ENCODE assay signal across 8 cellular contexts in the genomic region with DNA sequence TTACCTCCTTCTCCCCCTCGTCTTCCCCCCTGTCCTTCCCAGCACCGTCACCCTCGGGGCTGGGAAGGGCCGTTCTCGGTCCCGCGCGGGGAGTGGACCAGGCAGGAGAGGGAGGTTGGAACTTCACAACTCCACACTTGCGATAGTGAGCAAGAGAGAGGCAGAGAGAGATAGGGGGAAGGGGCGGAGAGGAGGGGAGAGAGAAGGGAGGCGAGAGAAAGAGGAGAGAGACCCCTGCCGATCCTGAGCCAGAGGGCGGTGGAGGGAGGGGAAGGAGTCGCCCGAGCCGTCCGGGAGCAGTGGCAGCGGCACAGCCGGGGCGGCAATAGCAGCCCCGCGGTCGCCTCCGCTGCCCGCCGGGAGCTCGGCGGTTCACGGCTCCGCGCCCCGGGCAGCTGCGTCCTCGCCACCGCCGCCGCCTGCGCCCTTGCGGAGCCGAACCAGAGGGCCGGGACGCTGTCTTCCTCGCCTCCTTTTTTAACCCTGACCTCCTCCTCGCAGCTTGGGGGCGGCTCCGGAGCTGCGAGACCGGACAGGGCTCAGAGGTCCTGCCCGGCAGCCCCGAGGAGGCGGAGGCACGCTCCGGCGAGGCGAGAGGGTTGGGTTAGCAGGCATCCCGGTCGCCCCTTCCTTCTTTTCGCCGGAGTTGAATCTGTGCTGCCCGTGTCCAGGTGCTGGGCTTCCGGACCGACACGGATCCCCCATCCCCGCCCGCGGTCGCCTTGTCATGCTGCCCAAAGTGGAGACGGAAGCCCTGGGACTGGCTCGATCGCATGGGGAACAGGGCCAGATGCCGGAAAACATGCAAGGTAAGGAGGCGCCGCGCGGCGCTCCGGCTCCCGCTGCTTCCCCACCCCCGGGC. TPM values are rescaled to one million over a fixed set of nuclear protein-coding genes. Genes with fewer than 3 reads are reported as not detected.
A peak's percentile ranks its signal among the peaks of the same experiment; 100 is the strongest.
DNase-seq lines count a peak whose midpoint lies in the region; ATAC-seq and TF ChIP-seq lines count a peak whose summit lies in the region.

No MANE protein-coding gene starts in this region.

- H3K27me3 Mint-ChIP-seq in activated naive CD4-positive, alpha-beta T cell treated with anti-CD3 and anti-CD28 coated beads, Interleukin-2, amount 50 U/mL, for 24 hours = peaks cover 47% of the 10 kb centered on the region

- dilution Hi-C loops in mammary epithelial cell (cut with HindIII; ENCODE audit: low sequenced_read_pairs) = loop anchor here (10.0 kb wide), 1 partner anchor 46 kb away; no protein-coding TSS in a partner anchor

- H3K4me1 ChIP-seq in mammary epithelial cell (ENCODE audit: insufficient read depth, low read length) (peaks cover 21% of the 10 kb centered on the region), liver (ENCODE audit: control insufficient read depth in 4 of 4, insufficient read depth in 4 of 4, low read length in 3 of 4) (peaks cover 2 to 59% (median 29%) of the 10 kb centered on the region in 4 donors), tibial nerve (peaks cover 0 to 77% (median 30%) of the 10 kb centered on the region in 4 donors)

- TF ChIP-seq POLR2A in tibial nerve (IDR thresholded peaks at IDR 0.05) = no peak

- intact Hi-C loops in mammary epithelial cell (cut with micrococcal nuclease) = loop anchor here (5.0 kb wide), 1 partner anchor 352 kb away; no protein-coding TSS in a partner anchor

- H3K4me2 ChIP-seq in mammary epithelial cell (ENCODE audit: insufficient read depth, low read depth, low read length) = peak overlapping the region; percentile 100

- TF ChIP-seq CTCF in mammary epithelial cell (conservative IDR thresholded peaks at IDR 0.05 in 1 of 2, IDR thresholded peaks at IDR 0.05 in 1 of 2; ENCODE audit: extremely low read depth in 1 of 2, insufficient read depth in 1 of 2, low read depth in 1 of 2, low read length in 2 of 2) (no peak), liver (IDR thresholded peaks at IDR 0.05; ENCODE audit: low read depth, low read length, missing input control) (no peak), tibial nerve (IDR thresholded peaks at IDR 0.05) (no peak)

- ATAC-seq in HG03521 (IDR thresholded peaks at IDR 0.05; ENCODE audit: unreplicated experiment) = no peak

- no peaks in the 10 kb centered on the region for H3K36me3 Mint-ChIP-seq in activated naive CD4-positive, alpha-beta T cell treated with anti-CD3 and anti-CD28 coated beads, Interleukin-2, amount 50 U/mL, for 24 hours

- BruUV-seq in mammary epithelial cell (replicated peaks; lab: Mats Ljungman, UMichigan) = no TSS peak

- H3K79me2 ChIP-seq in mammary epithelial cell (ENCODE audit: insufficient read depth, low read length) = no peaks in the 10 kb centered on the region

- no peak overlapping the region for H3K27ac ChIP-seq in mammary epithelial cell (ENCODE audit: insufficient read depth, low read depth, low read length)
- H3K27ac ChIP-seq in liver (ENCODE audit: low read depth in 1 of 2, low read length in 2 of 2) = peak overlapping the region; percentile 95 to 96
- peak overlapping the region in 2 of 4 donors; percentile 56 to 68 for H3K27ac ChIP-seq in tibial nerve

- no peak for TF ChIP-seq EP300 in tibial nerve (IDR thresholded peaks at IDR 0.05)

- H3K36me3 ChIP-seq in mammary epithelial cell (ENCODE audit: insufficient read depth, low read length) = no peaks in the 10 kb centered on the region
- peaks cover 0 to 3% (median 0%) of the 10 kb centered on the region in 4 donors for H3K36me3 ChIP-seq in liver (ENCODE audit: control insufficient read depth in 4 of 4, insufficient read depth in 3 of 4, low read depth in 1 of 4, low read length in 3 of 4)
- H3K36me3 ChIP-seq in tibial nerve = no peaks in the 10 kb centered on the region

- H4K20me1 ChIP-seq in mammary epithelial cell (ENCODE audit: insufficient read depth, low read length) = no peaks in the 10 kb centered on the region

- peaks cover 80% of the 10 kb centered on the region for H3K27me3 ChIP-seq in mammary epithelial cell (ENCODE audit: insufficient read depth, low read length)
- no peaks in the 10 kb centered on the region for H3K27me3 ChIP-seq in liver (ENCODE audit: control insufficient read depth in 4 of 4, insufficient read depth in 4 of 4, low read length in 3 of 4)
- H3K27me3 ChIP-seq in tibial nerve = peaks cover 4 to 100% of the 10 kb centered on the region in 2 donors

- no peak for DNase-seq in activated naive CD4-positive, alpha-beta T cell treated with anti-CD3 and anti-CD28 coated beads, Interleukin-2, amount 50 U/mL, for 16 hours
- DNase-seq in NCI-H510A treated with DMSO at 0.1 percent for 48 hours (lab: John Stamatoyannopoulos, UW) = peak; percentile 37
- DNase-seq in mammary epithelial cell = peak; percentile 32
- DNase-seq in tibial nerve (ENCODE audit: low spot score in 2 of 2) = no peak
- no peak for DNase-seq in foreskin melanocyte

- H3K4me1 Mint-ChIP-seq in activated naive CD4-positive, alpha-beta T cell treated with anti-CD3 and anti-CD28 coated beads, Interleukin-2, amount 50 U/mL, for 24 hours = peaks cover 29% of the 10 kb centered on the region

- peak overlapping the region; percentile 76 for H3K4me3 Mint-ChIP-seq in activated naive CD4-positive, alpha-beta T cell treated with anti-CD3 and anti-CD28 coated beads, Interleukin-2, amount 50 U/mL, for 24 hours

- CTCF ChIA-PET in mammary epithelial cell (lab: Charles Lee; ENCODE audit: low non-redundant PET) = no interaction called here

- 2% methylated on average over 9 of the region's 79 CpGs for WGBS in mammary epithelial cell (ENCODE audit: low coverage, missing lambda C conversion rate)
- WGBS in liver = under 1% methylated on average over 79 of the region's 79 CpGs
- WGBS in tibial nerve, 2 donors = 0 to 1% methylated on average over 45 to 58 of the region's 79 CpGs

- H2AFZ ChIP-seq in mammary epithelial cell (ENCODE audit: low read depth, low read length) = peak overlapping the region; percentile 94

- no peak overlapping the region for H3K27ac Mint-ChIP-seq in activated naive CD4-positive, alpha-beta T cell treated with anti-CD3 and anti-CD28 coated beads, Interleukin-2, amount 50 U/mL, for 24 hours

- H3K9ac ChIP-seq in mammary epithelial cell (ENCODE audit: insufficient read depth, low read length) (no peak overlapping the region), liver (ENCODE audit: low read depth in 1 of 2, low read length in 2 of 2) (peak overlapping the region; percentile 77 to 85)

- no peaks in the 10 kb centered on the region for H3K9me3 Mint-ChIP-seq in activated naive CD4-positive, alpha-beta T cell treated with anti-CD3 and anti-CD28 coated beads, Interleukin-2, amount 50 U/mL, for 24 hours

- in situ Hi-C loops in mammary epithelial cell (cut with MboI; ENCODE audit: low sequenced_read_pairs in 2 of 2) = no loop called here

- no peak for TF ChIP-seq RAD21 in liver (IDR thresholded peaks at IDR 0.05)

- H3K9me3 ChIP-seq in mammary epithelial cell (replicated peaks; ENCODE audit: insufficient read depth, low read length) = no peaks in the 10 kb centered on the region
- no peaks in the 10 kb centered on the region for H3K9me3 ChIP-seq in liver (ENCODE audit: control insufficient read depth in 4 of 4, low read length in 3 of 4)
- no peaks in the 10 kb centered on the region for H3K9me3 ChIP-seq in tibial nerve

- H3K4me3 ChIP-seq in mammary epithelial cell (replicated peaks in 1 of 3; ENCODE audit: insufficient read depth in 1 of 3, low read depth in 2 of 3, low read length in 3 of 3) (peak overlapping the region; percentile 46 to 56 (median 50)), liver (ENCODE audit: low read depth in 1 of 3, low read length in 3 of 3) (peak overlapping the region; percentile 56 to 84 (median 64)), tibial nerve (peak overlapping the region; percentile 35 to 45 (median 38))

TF ChIP-seq in liver, 16 proteins besides CTCF, POLR2A, EP300 and RAD21 (continues in another document):
- TF ChIP-seq EGR1 (IDR thresholded peaks at IDR 0.05; ENCODE audit: low read depth in 2 of 2) (no peak), RXRA (IDR thresholded peaks at IDR 0.05) (no peak), HNF4G (IDR thresholded peaks at IDR 0.05) (no peak), ZBTB33 (IDR thresholded peaks at IDR 0.05) (no peak), FOXA2 (IDR thresholded peaks at IDR 0.05) (no peak), NR2F2 (IDR thresholded peaks at IDR 0.05) (no peak)

RNA-seq across cellular contexts. Expression of gene NR5A2, which starts 11.7 kb away (rescaled TPM):
- total RNA-seq in mammary epithelial cell (not detected), liver (10 to 100 TPM; 17.5 to 37.5 TPM), tibial nerve (1 to 10 TPM; 3.8 to 9.0 (median 4.5) TPM)
- polyA plus RNA-seq in mammary epithelial cell (not detected), liver (10 to 100 TPM; 10.0 to 24.8 TPM)
- polyA minus RNA-seq in mammary epithelial cell = not detected

Comparison
In these comparisons a context has a peak if more than half of its experiments do, and no peak if none do; other contexts are left out.
1. DNase-seq: peak in NCI-H510A treated with DMSO at 0.1 percent for 48 hours (single experiment) and mammary epithelial cell (single experiment); none in activated naive CD4-positive, alpha-beta T cell treated with anti-CD3 and anti-CD28 coated beads, Interleukin-2, amount 50 U/mL, for 16 hours (single experiment), tibial nerve (0 of 2) and foreskin melanocyte (single experiment).
2. RNA of gene NR5A2, which starts 11.7 kb away (total RNA-seq): 17.5 to 37.5 TPM in liver and 3.8 to 9.0 TPM in tibial nerve; not detected in mammary epithelial cell; every median in the first group is over 4 times any median in the second.
3. Peak in every context shown above with its lines, with median percentiles within 50 percentile points of each other: H3K4me3 ChIP-seq.